9 cellular contexts compared by ENCODE assay signal in genomic region chr1:45586769-45587168, GRCh38. TPM values are rescaled to one million over a fixed set of nuclear protein-coding genes. Genes with fewer than 3 reads are reported as not detected.
DNase-seq lines count a peak whose midpoint lies in the region; ATAC-seq and TF ChIP-seq lines count a peak whose summit lies in the region.
"Had no signal": no experiment of that assay in that cellular context is flagged by ENCODE, and none has a peak within 500 bp of the region (broad histone marks: within the 10 kb centered on the region; RNA-seq: fewer than 3 reads in every experiment).

No MANE protein-coding gene starts in this region.

- peak overlapping the region; percentile 96 for H3K4me3 Mint-ChIP-seq in activated naive CD4-positive, alpha-beta T cell treated with anti-CD3 and anti-CD28 coated beads, Interleukin-2, amount 10 ng/mL, durations not matched to agents 7 days and 5 days
- H3K4me3 Mint-ChIP-seq in activated CD4-positive, alpha-beta memory T cell treated with anti-CD3 and anti-CD28 coated beads for 36 hours = peak overlapping the region; percentile 99
- H3K4me3 Mint-ChIP-seq in stimulated activated naive CD8-positive, alpha-beta T cell treated with anti-CD3 and anti-CD28 coated beads, Interleukin-15, amount 100 ng/mL, for 72 hours = peak overlapping the region; percentile 90 to 99

- POLR2A ChIA-PET in activated CD4-positive, alpha-beta memory T cell treated with anti-CD3 and anti-CD28 coated beads for 36 hours (lab: Charles Lee) = interaction anchor here (1.1 to 5.1 kb wide), 3 partner anchors 65 to 247 kb away, joined by 3 to 32 read pairs (median 14); partner anchors contain the start of genes MUTYH, PRDX1 and TOE1

- H3K9me3 ChIP-seq in MG63 = no peaks in the 10 kb centered on the region
- H3K9me3 ChIP-seq: SJSA1 had no signal

- CTCF ChIA-PET in activated naive CD4-positive, alpha-beta T cell treated with anti-CD3 and anti-CD28 coated beads, Interleukin-2, amount 10 ng/mL, durations not matched to agents 7 days and 5 days (lab: Charles Lee) = no interaction called here
- CTCF ChIA-PET in activated CD4-positive, alpha-beta memory T cell treated with anti-CD3 and anti-CD28 coated beads for 36 hours (lab: Charles Lee) = interaction anchor here (2.2 kb wide), 1 partner anchor 94 kb away, joined by 9 read pairs; no protein-coding TSS in a partner anchor

- intact Hi-C loops in activated CD4-positive, alpha-beta memory T cell treated with anti-CD3 and anti-CD28 coated beads for 36 hours (cut with micrococcal nuclease) = loop anchor here (1.0 to 10.0 kb wide), 3 partner anchors 74 to 862 kb away; no protein-coding TSS in a partner anchor

- TF ChIP-seq POLR2A in GM18505 (IDR thresholded peaks at IDR 0.05; ENCODE audit: borderline replicate concordance, extremely low read depth, insufficient read depth, insufficient read length) = no peak

- H3K4me3 ChIP-seq in fibroblast of villous mesenchyme (ENCODE audit: low read depth, low read length) (peak overlapping the region; percentile 96), MG63 (no peak overlapping the region)

- no peaks in the 10 kb centered on the region for H3K27me3 ChIP-seq in MG63
- H3K27me3 ChIP-seq: SJSA1 had no signal

- no peak for TF ChIP-seq CTCF in fibroblast of villous mesenchyme (IDR thresholded peaks at IDR 0.05; ENCODE audit: insufficient read depth, low read depth, low read length)

- peaks cover 40% of the 10 kb centered on the region for H3K4me1 Mint-ChIP-seq in activated naive CD4-positive, alpha-beta T cell treated with anti-CD3 and anti-CD28 coated beads, Interleukin-2, amount 10 ng/mL, durations not matched to agents 7 days and 5 days
- peaks cover 37% of the 10 kb centered on the region for H3K4me1 Mint-ChIP-seq in activated CD4-positive, alpha-beta memory T cell treated with anti-CD3 and anti-CD28 coated beads for 36 hours (ENCODE audit: low read depth)
- H3K4me1 Mint-ChIP-seq in stimulated activated naive CD8-positive, alpha-beta T cell treated with anti-CD3 and anti-CD28 coated beads, Interleukin-15, amount 100 ng/mL, for 72 hours = peaks cover 56% of the 10 kb centered on the region

- no peaks in the 10 kb centered on the region for H3K9me3 Mint-ChIP-seq in activated naive CD4-positive, alpha-beta T cell treated with anti-CD3 and anti-CD28 coated beads, Interleukin-2, amount 10 ng/mL, durations not matched to agents 7 days and 5 days
- no peaks in the 10 kb centered on the region for H3K9me3 Mint-ChIP-seq in activated CD4-positive, alpha-beta memory T cell treated with anti-CD3 and anti-CD28 coated beads for 36 hours
- no peaks in the 10 kb centered on the region for H3K9me3 Mint-ChIP-seq in stimulated activated naive CD8-positive, alpha-beta T cell treated with anti-CD3 and anti-CD28 coated beads, Interleukin-15, amount 100 ng/mL, for 72 hours

- peaks cover 13% of the 10 kb centered on the region for H3K36me3 Mint-ChIP-seq in activated naive CD4-positive, alpha-beta T cell treated with anti-CD3 and anti-CD28 coated beads, Interleukin-2, amount 10 ng/mL, durations not matched to agents 7 days and 5 days
- H3K36me3 Mint-ChIP-seq in activated CD4-positive, alpha-beta memory T cell treated with anti-CD3 and anti-CD28 coated beads for 36 hours = peaks cover 20% of the 10 kb centered on the region

- ATAC-seq in stimulated activated naive CD8-positive, alpha-beta T cell treated with anti-CD3 and anti-CD28 coated beads, Interleukin-15, amount 100 ng/mL, for 72 hours = no peak
- no peak for ATAC-seq in GM18505 (IDR thresholded peaks at IDR 0.05; ENCODE audit: unreplicated experiment)

- peaks cover 3% of the 10 kb centered on the region for H3K27me3 Mint-ChIP-seq in activated naive CD4-positive, alpha-beta T cell treated with anti-CD3 and anti-CD28 coated beads, Interleukin-2, amount 10 ng/mL, durations not matched to agents 7 days and 5 days
- no peaks in the 10 kb centered on the region for H3K27me3 Mint-ChIP-seq in activated CD4-positive, alpha-beta memory T cell treated with anti-CD3 and anti-CD28 coated beads for 36 hours
- no peaks in the 10 kb centered on the region for H3K27me3 Mint-ChIP-seq in stimulated activated naive CD8-positive, alpha-beta T cell treated with anti-CD3 and anti-CD28 coated beads, Interleukin-15, amount 100 ng/mL, for 72 hours

- H3K27ac Mint-ChIP-seq in activated naive CD4-positive, alpha-beta T cell treated with anti-CD3 and anti-CD28 coated beads, Interleukin-2, amount 10 ng/mL, durations not matched to agents 7 days and 5 days = peak overlapping the region; percentile 91
- H3K27ac Mint-ChIP-seq in activated CD4-positive, alpha-beta memory T cell treated with anti-CD3 and anti-CD28 coated beads for 36 hours = peak overlapping the region; percentile 98
- peak overlapping the region in 1 of 2 donors; percentile 97 for H3K27ac Mint-ChIP-seq in stimulated activated naive CD8-positive, alpha-beta T cell treated with anti-CD3 and anti-CD28 coated beads, Interleukin-15, amount 100 ng/mL, for 72 hours

- peaks cover 19% of the 10 kb centered on the region for H3K36me3 ChIP-seq in MG63

- no peak for DNase-seq in activated naive CD4-positive, alpha-beta T cell treated with anti-CD3 and anti-CD28 coated beads, Interleukin-2, amount 10 ng/mL, durations not matched to agents 7 days and 5 days
- DNase-seq in activated naive CD4-positive, alpha-beta T cell (lab: John Stamatoyannopoulos, UW) = no peak
- DNase-seq in activated CD4-positive, alpha-beta memory T cell treated with anti-CD3 and anti-CD28 coated beads for 36 hours = no peak
- DNase-seq in fibroblast of villous mesenchyme (ENCODE audit: low read depth) (no peak), MG63 (no peak)
- no peak for DNase-seq in stimulated activated naive CD8-positive, alpha-beta T cell treated with anti-CD3 and anti-CD28 coated beads, Interleukin-15, amount 100 ng/mL, for 72 hours
- DNase-seq in central memory CD4-positive, alpha-beta T cell = no peak

RNA-seq across cellular contexts. Expression of gene NASP, which starts 2.9 kb away (rescaled TPM):
- total RNA-seq in activated CD4-positive, alpha-beta memory T cell treated with anti-CD3 and anti-CD28 coated beads for 36 hours = 100 to 1,000 TPM; 233 to 235 TPM
- 44.1 and 50.5 TPM in 2 replicates for total RNA-seq in fibroblast of villous mesenchyme
- total RNA-seq in MG63 (2014; rRNA removed; shearing (Covaris generic); ENCODE audit: low replicate concordance) = 32.2 and 50.9 TPM in 2 replicates

RNA-seq across cellular contexts. Expression of gene AKR1A1, which starts 36.1 kb away (rescaled TPM):
- total RNA-seq in activated CD4-positive, alpha-beta memory T cell treated with anti-CD3 and anti-CD28 coated beads for 36 hours = 100 to 1,000 TPM; 184 TPM
- 158 TPM in 2 replicates for total RNA-seq in fibroblast of villous mesenchyme
- 60.7 and 93.8 TPM in 2 replicates for total RNA-seq in MG63 (2014; rRNA removed; shearing (Covaris generic); ENCODE audit: low replicate concordance)

RNA-seq across cellular contexts. Expression of gene CCDC17, which starts 37.1 kb away (rescaled TPM):
- total RNA-seq in activated CD4-positive, alpha-beta memory T cell treated with anti-CD3 and anti-CD28 coated beads for 36 hours = 1 to 10 TPM; 1.1 to 1.3 TPM
- total RNA-seq in fibroblast of villous mesenchyme = 1.3 and 1.6 TPM in 2 replicates
- total RNA-seq in MG63 (2014; rRNA removed; shearing (Covaris generic); ENCODE audit: low replicate concordance) = not detected in 2 replicates
